In genomic region chr6:71289039-71289801, GRCh38 we compare ENCODE assay signal across 8 cellular contexts. TPM values are rescaled to one million over a fixed set of nuclear protein-coding genes. Genes with fewer than 3 reads are reported as not detected.
DNase-seq lines count a peak whose midpoint lies in the region; ATAC-seq and TF ChIP-seq lines count a peak whose summit lies in the region.

No MANE protein-coding gene starts in this region.

- no peak overlapping the region for H3K27ac Mint-ChIP-seq in Caco-2 (ENCODE audit: unreplicated experiment)
- peak overlapping the region; percentile 23 to 93 for H3K27ac Mint-ChIP-seq in stimulated activated naive CD8-positive, alpha-beta T cell treated with anti-CD3 and anti-CD28 coated beads, Interleukin-15, amount 100 ng/mL, for 72 hours

- no peak for TF ChIP-seq CTCF in Caco-2 (IDR thresholded peaks at IDR 0.05; ENCODE audit: insufficient read depth in 1 of 2, low read depth in 1 of 2, low read length in 1 of 2, severe bottlenecking in 1 of 2, unreplicated experiment in 1 of 2)
- TF ChIP-seq CTCF in SK-N-SH (IDR thresholded peaks at IDR 0.05), result no peak

- H3K9ac ChIP-seq in SK-N-SH, result peak overlapping the region; percentile 73

- H3K79me2 ChIP-seq in SK-N-SH (ENCODE audit: insufficient read depth), result peaks cover 5% of the 10 kb centered on the region

- peak overlapping the region; percentile 74 for H3K4me3 Mint-ChIP-seq in Caco-2 (ENCODE audit: unreplicated experiment)
- peak overlapping the region; percentile 82 to 89 for H3K4me3 Mint-ChIP-seq in stimulated activated naive CD8-positive, alpha-beta T cell treated with anti-CD3 and anti-CD28 coated beads, Interleukin-15, amount 100 ng/mL, for 72 hours

- H3F3A ChIP-seq in SK-N-SH (replicated peaks; ENCODE audit: insufficient read depth), result peaks cover 7% of the 10 kb centered on the region

- CTCF ChIA-PET in Caco-2 (lab: Charles Lee), result no interaction called here
- CTCF ChIA-PET in SK-N-SH (lab: Yijun Ruan, JAX), result interaction anchor here (1.0 to 2.9 kb wide), 7 partner anchors 11 to 99 kb away, joined by 3 to 17 read pairs (median 4); no protein-coding TSS in a partner anchor

- H3K36me3 ChIP-seq in Caco-2 (ENCODE audit: control insufficient read depth, insufficient read depth, low read length) (no peaks in the 10 kb centered on the region), SK-N-SH (replicated peaks in 1 of 2; ENCODE audit: control insufficient read depth in 1 of 2, insufficient read depth in 2 of 2, low read length in 1 of 2) (peaks cover 0 to 4% of the 10 kb centered on the region in 2 experiments)

- TF ChIP-seq EP300 in SK-N-SH (IDR thresholded peaks at IDR 0.05; ENCODE audit: borderline replicate concordance in 1 of 2, low read depth in 1 of 2, low read length in 1 of 2), result no peak

- H3K4me2 ChIP-seq in SK-N-SH, result peak overlapping the region; percentile 95

- H3K9me2 ChIP-seq in SK-N-SH, result no peaks in the 10 kb centered on the region

- H3K4me1 Mint-ChIP-seq in Caco-2 (ENCODE audit: low read depth, unreplicated experiment), result peaks cover 20% of the 10 kb centered on the region
- H3K4me1 Mint-ChIP-seq in stimulated activated naive CD8-positive, alpha-beta T cell treated with anti-CD3 and anti-CD28 coated beads, Interleukin-15, amount 100 ng/mL, for 72 hours, result peaks cover 26% of the 10 kb centered on the region

- TF ChIP-seq RAD21 in SK-N-SH (IDR thresholded peaks at IDR 0.05; ENCODE audit: low read length), result no peak

- ATAC-seq in GM19397 (IDR thresholded peaks at IDR 0.05; ENCODE audit: unreplicated experiment) (peak; percentile 35), HG03457 (IDR thresholded peaks at IDR 0.05; ENCODE audit: unreplicated experiment) (peak; percentile 24), left lobe of liver (peak; percentile 53)
- ATAC-seq in stimulated activated naive CD8-positive, alpha-beta T cell treated with anti-CD3 and anti-CD28 coated beads, Interleukin-15, amount 100 ng/mL, for 72 hours, result peak; percentile 28

- no peaks in the 10 kb centered on the region for H4K20me1 ChIP-seq in SK-N-SH (ENCODE audit: insufficient read depth)

- H3K27me3 ChIP-seq in Caco-2 (replicated peaks; ENCODE audit: control insufficient read depth, insufficient read depth, low read length) (no peaks in the 10 kb centered on the region), SK-N-SH (ENCODE audit: insufficient read depth) (no peaks in the 10 kb centered on the region)

- no peaks in the 10 kb centered on the region for H3K9me3 Mint-ChIP-seq in Caco-2 (ENCODE audit: unreplicated experiment)
- no peaks in the 10 kb centered on the region for H3K9me3 Mint-ChIP-seq in stimulated activated naive CD8-positive, alpha-beta T cell treated with anti-CD3 and anti-CD28 coated beads, Interleukin-15, amount 100 ng/mL, for 72 hours

- H3K4me3 ChIP-seq in Caco-2 (ENCODE audit: low read depth, low read length) (peak overlapping the region; percentile 72), SK-N-SH (ENCODE audit: low read depth in 2 of 2, low read length in 1 of 2) (peak overlapping the region; percentile 76 to 88)

- H3K27me3 Mint-ChIP-seq in Caco-2 (ENCODE audit: insufficient read depth, unreplicated experiment), result no peaks in the 10 kb centered on the region
- no peaks in the 10 kb centered on the region for H3K27me3 Mint-ChIP-seq in stimulated activated naive CD8-positive, alpha-beta T cell treated with anti-CD3 and anti-CD28 coated beads, Interleukin-15, amount 100 ng/mL, for 72 hours

- DNase-seq in Caco-2 (peak in 1 of 2 experiments; percentile 45), SK-N-SH (peak; percentile 83), cerebellum (ENCODE audit: low spot score) (peak; percentile 23), left lobe of liver (ENCODE audit: low spot score) (peak; percentile 59), GM19240 (ENCODE audit: insufficient read length, low spot score) (no peak)
- DNase-seq in stimulated activated naive CD8-positive, alpha-beta T cell treated with anti-CD3 and anti-CD28 coated beads, Interleukin-15, amount 100 ng/mL, for 72 hours, result peak; percentile 43 to 55

- H3K36me3 Mint-ChIP-seq in Caco-2 (ENCODE audit: insufficient read depth, unreplicated experiment), result peaks cover 3% of the 10 kb centered on the region

- POLR2A ChIA-PET in Caco-2 (lab: Charles Lee) (no interaction called here), SK-N-SH (lab: Yijun Ruan, JAX) (no interaction called here)

- H3K4me1 ChIP-seq in Caco-2 (peaks cover 23% of the 10 kb centered on the region), SK-N-SH (ENCODE audit: control insufficient read depth in 1 of 2, insufficient read depth in 2 of 2, low read depth in 1 of 2, low read length in 1 of 2) (peaks cover 0 to 13% of the 10 kb centered on the region in 2 experiments; a peak in 2 of 4 replicates)

- BruUV-seq in Caco-2 (replicated peaks; lab: Mats Ljungman, UMichigan), result no TSS peak

- H3K9me3 ChIP-seq in Caco-2, result no peaks in the 10 kb centered on the region
- no peaks in the 10 kb centered on the region for H3K9me3 ChIP-seq in SK-N-SH

- peak overlapping the region; percentile 77; the same call in 1 of the 2 replicates for H2AFZ ChIP-seq in SK-N-SH (ENCODE audit: low read depth)

- intact Hi-C loops in Caco-2 (cut with micrococcal nuclease; ENCODE audit: unreplicated experiment), result loop anchor here (2.0 to 5.0 kb wide), 3 partner anchors 16 to 98 kb away; no protein-coding TSS in a partner anchor

- H3K27ac ChIP-seq in SK-N-SH (ENCODE audit: low read depth in 2 of 2, low read length in 1 of 2), result peak overlapping the region in 1 of 2 experiments; percentile 80; a peak in 2 of 4 replicates

- 8% methylated on average over 25 of the region's 57 CpGs for WGBS in SK-N-SH (ENCODE audit: low lambda C conversion rate)

TF ChIP-seq in SK-N-SH, 30 proteins besides CTCF, POLR2A, EP300 and RAD21:
- TF ChIP-seq MAX (IDR thresholded peaks at IDR 0.05; ENCODE audit: low read depth), result no peak
- TF ChIP-seq MXI1 (IDR thresholded peaks at IDR 0.05; ENCODE audit: low read depth, low read length), result no peak
- TF ChIP-seq TAF1 (IDR thresholded peaks at IDR 0.05; ENCODE audit: borderline replicate concordance, low read depth, low read length), result no peak
- TF ChIP-seq JUND (IDR thresholded peaks at IDR 0.05), result no peak
- TF ChIP-seq IRF3 (IDR thresholded peaks at IDR 0.05; ENCODE audit: low read depth, low read length), result no peak
- no peak for TF ChIP-seq GATA2 (CRISPR knock-in tag; IDR thresholded peaks at IDR 0.05)
- no peak for TF ChIP-seq FOSL2 (IDR thresholded peaks at IDR 0.05; ENCODE audit: borderline replicate concordance, low read depth)
- TF ChIP-seq RXRA (IDR thresholded peaks at IDR 0.05; ENCODE audit: borderline replicate concordance, low read depth), result no peak
- TF ChIP-seq FOXM1 (IDR thresholded peaks at IDR 0.05; ENCODE audit: low read depth), result no peak
- TF ChIP-seq MEF2A (IDR thresholded peaks at IDR 0.05; ENCODE audit: borderline replicate concordance, low read depth), result no peak
- TF ChIP-seq USF2 (IDR thresholded peaks at IDR 0.05; ENCODE audit: borderline replicate concordance, low read depth, low read length), result no peak
- no peak for TF ChIP-seq YY1 (IDR thresholded peaks at IDR 0.05; ENCODE audit: low read depth)
- no peak for TF ChIP-seq RCOR1 (IDR thresholded peaks at IDR 0.05; ENCODE audit: low read length)
- no peak for TF ChIP-seq ELF1 (IDR thresholded peaks at IDR 0.05)
- TF ChIP-seq PBX3 (IDR thresholded peaks at IDR 0.05), result no peak

RNA-seq across cellular contexts. Expression of gene OGFRL1, which starts 0.6 kb away (rescaled TPM):
- total RNA-seq in Caco-2 (2022) (5.7 and 6.9 TPM in 2 replicates), cerebellum (37.6 TPM), left lobe of liver (2.3 TPM)
- polyA plus RNA-seq in SK-N-SH (2012; rRNA removed), result 2.4 and 3.3 TPM in 2 replicates
- polyA plus RNA-seq in SK-N-SH (2012; cell fraction: cytosol; rRNA removed), result 4.4 and 5.7 TPM in 2 replicates
- 1.1 and 2.3 TPM in 2 replicates for polyA plus RNA-seq in SK-N-SH (2012; cell fraction: nucleus; rRNA removed)
